Comparison of ENCODE assay signal across 8 cellular contexts in the genomic region with DNA sequence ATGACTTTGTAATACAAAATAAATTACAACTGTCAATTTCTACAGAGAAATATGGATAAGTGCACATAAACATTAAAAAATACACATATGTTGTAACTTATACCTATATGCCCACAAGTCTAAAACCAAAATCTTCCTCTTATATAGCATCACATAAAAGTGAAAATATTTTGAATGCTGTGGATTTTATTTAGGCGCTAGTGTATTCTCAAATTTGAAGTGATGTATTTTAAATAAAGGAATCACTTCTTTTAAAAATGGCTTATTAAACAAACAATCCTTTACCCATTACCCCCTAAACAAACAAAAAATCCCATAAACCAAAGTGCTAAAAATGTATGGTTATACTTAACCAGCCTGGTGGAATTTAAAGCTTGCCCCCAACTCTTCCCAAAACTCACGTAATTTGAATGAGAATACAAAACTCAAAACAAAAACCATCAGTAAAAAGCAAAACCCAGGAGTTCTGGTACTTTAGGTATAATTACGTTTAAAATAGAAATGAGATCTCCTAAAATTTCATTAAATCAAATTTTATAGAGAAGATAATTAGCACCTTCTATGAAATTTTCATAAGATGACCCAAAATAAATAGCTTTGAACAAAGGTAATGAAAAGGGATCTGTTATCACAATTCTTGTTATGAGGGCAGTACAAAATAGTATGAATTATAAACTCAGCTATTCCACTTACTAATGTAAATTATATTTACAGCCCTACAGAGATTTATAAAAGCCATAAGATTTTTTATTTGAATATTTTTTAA.
DNase-seq lines count a peak whose midpoint lies in the region; ATAC-seq, FAIRE-seq and TF ChIP-seq lines count a peak whose summit lies in the region.

No MANE protein-coding gene starts in this region.

- TF ChIP-seq POLR2A in esophagus muscularis mucosa (IDR thresholded peaks at IDR 0.05; ENCODE audit: low read depth) = no peak

- TF ChIP-seq CTCF in RWPE2 (IDR thresholded peaks at IDR 0.05; ENCODE audit: poor library complexity, severe bottlenecking) = no peak
- TF ChIP-seq CTCF in esophagus muscularis mucosa (IDR thresholded peaks at IDR 0.05) = no peak
- TF ChIP-seq CTCF in smooth muscle cell (IDR thresholded peaks at IDR 0.05; ENCODE audit: borderline replicate concordance, insufficient read depth, poor library complexity, severe bottlenecking) = no peak

- H3K27me3 ChIP-seq in RWPE2 (ENCODE audit: insufficient read depth, poor library complexity, severe bottlenecking) = no peaks in the 10 kb centered on the region
- H3K27me3 ChIP-seq in esophagus muscularis mucosa = no peaks in the 10 kb centered on the region
- H3K27me3 ChIP-seq in smooth muscle cell (ENCODE audit: low read depth) = no peaks in the 10 kb centered on the region

- H3K9me3 ChIP-seq in RWPE2 (ENCODE audit: severe bottlenecking) = no peaks in the 10 kb centered on the region
- H3K9me3 ChIP-seq in esophagus muscularis mucosa = no peaks in the 10 kb centered on the region
- H3K9me3 ChIP-seq in smooth muscle cell (replicated peaks; ENCODE audit: low read depth) = no peaks in the 10 kb centered on the region

- peak overlapping the region; percentile 95 for H3K4me2 ChIP-seq in smooth muscle cell

- FAIRE-seq in frontal cortex (lab: Jason Lieb, UNC) = no peak

- H3F3A ChIP-seq in smooth muscle cell (ENCODE audit: low read depth) = no peaks in the 10 kb centered on the region

- intact Hi-C loops in esophagus muscularis mucosa (cut with DNase I) = no loop called here

- no peak for TF ChIP-seq EP300 in esophagus muscularis mucosa (IDR thresholded peaks at IDR 0.05)

- 58% methylated on average over 3 of the region's 3 CpGs for whole genome bisulfite sequencing in esophagus muscularis mucosa
- 85% methylated on average over 3 of the region's 3 CpGs for WGBS in smooth muscle cell (ENCODE audit: low lambda C conversion rate)

- peaks cover 45% of the 10 kb centered on the region for H3K36me3 ChIP-seq in RWPE2 (ENCODE audit: low read depth)
- no peaks in the 10 kb centered on the region for H3K36me3 ChIP-seq in esophagus muscularis mucosa
- no peaks in the 10 kb centered on the region for H3K36me3 ChIP-seq in smooth muscle cell (ENCODE audit: low read depth)

- peak overlapping the region; percentile 79 for H3K4me3 ChIP-seq in RWPE2 (ENCODE audit: severe bottlenecking)
- peak overlapping the region; percentile 69 to 87 (median 80) for H3K4me3 ChIP-seq in esophagus muscularis mucosa
- peak overlapping the region; percentile 84 for H3K4me3 ChIP-seq in smooth muscle cell

- H3K27ac ChIP-seq in RWPE2 (ENCODE audit: poor library complexity, severe bottlenecking) = no peak overlapping the region
- H3K27ac ChIP-seq in esophagus muscularis mucosa (replicated peaks in 1 of 4) = peak overlapping the region; percentile 86 to 99 (median 92)
- no peak overlapping the region for H3K27ac ChIP-seq in smooth muscle cell (ENCODE audit: low read depth)

- H3K4me1 ChIP-seq in RWPE2 (ENCODE audit: insufficient read depth, poor library complexity, severe bottlenecking) = peaks cover 54% of the 10 kb centered on the region
- peaks cover 9 to 60% (median 45%) of the 10 kb centered on the region in 4 donors for H3K4me1 ChIP-seq in esophagus muscularis mucosa
- peaks cover 15% of the 10 kb centered on the region for H3K4me1 ChIP-seq in smooth muscle cell (ENCODE audit: low read depth)

- H3K79me2 ChIP-seq in smooth muscle cell (ENCODE audit: low read depth) = peaks cover 76% of the 10 kb centered on the region

- H2AFZ ChIP-seq in smooth muscle cell (ENCODE audit: low read depth) = peak overlapping the region; percentile 38

- no peak for ATAC-seq in RWPE2 (ENCODE audit: low read depth)
- ATAC-seq in HG02798 (IDR thresholded peaks at IDR 0.05; ENCODE audit: poor library complexity, unreplicated experiment) = no peak

- H4K20me1 ChIP-seq in smooth muscle cell (ENCODE audit: low read depth) = peaks cover 4% of the 10 kb centered on the region

- no peak overlapping the region for H3K9ac ChIP-seq in smooth muscle cell (ENCODE audit: low read depth)

- peak; percentile 33 for DNase-seq in NCI-H748 (lab: John Stamatoyannopoulos, UW; ENCODE audit: unreplicated experiment)
- no peak for DNase-seq in NCI-H748 treated with DMSO at 0.1 percent for 48 hours (lab: John Stamatoyannopoulos, UW)
- no peak for DNase-seq in RWPE2 (ENCODE audit: low spot score)
- no peak for DNase-seq in esophagus muscularis mucosa (ENCODE audit: extremely low spot score)
- DNase-seq in smooth muscle cell (lab: John Stamatoyannopoulos, UW; ENCODE audit: unreplicated experiment) = no peak
- no peak for DNase-seq in frontal cortex (ENCODE audit: low spot score in 2 of 2)
- no peak for DNase-seq in stimulated activated CD4-positive, alpha-beta T cell treated with anti-CD3 and anti-CD28 coated beads, Interleukin-12 subunit alpha, Interleukin-12 subunit beta, amount 100 ng/mL, for 4 hours

Comparison
In these comparisons a context has a peak if more than half of its experiments do, and no peak if none do; other contexts are left out.
1. H3K27ac ChIP-seq: peak in esophagus muscularis mucosa (4 of 4); none in RWPE2 (single experiment) and smooth muscle cell (single experiment).
2. Peak in every context shown above with its lines, with median percentiles within 50 percentile points of each other: H3K4me3 ChIP-seq.